ENCODE assay signal across 1 cellular context in genomic region chr22:19998232-19998951, GRCh38.
A peak's percentile ranks its signal among the peaks of the same experiment; 100 is the strongest.
TF ChIP-seq lines count a peak whose summit lies in the region.

No MANE protein-coding gene starts in this region.

TF ChIP-seq in HEK293, 187 proteins besides CTCF, POLR2A, EP300 and RAD21 (continued from another document):
- TF ChIP-seq, protein P1, sequence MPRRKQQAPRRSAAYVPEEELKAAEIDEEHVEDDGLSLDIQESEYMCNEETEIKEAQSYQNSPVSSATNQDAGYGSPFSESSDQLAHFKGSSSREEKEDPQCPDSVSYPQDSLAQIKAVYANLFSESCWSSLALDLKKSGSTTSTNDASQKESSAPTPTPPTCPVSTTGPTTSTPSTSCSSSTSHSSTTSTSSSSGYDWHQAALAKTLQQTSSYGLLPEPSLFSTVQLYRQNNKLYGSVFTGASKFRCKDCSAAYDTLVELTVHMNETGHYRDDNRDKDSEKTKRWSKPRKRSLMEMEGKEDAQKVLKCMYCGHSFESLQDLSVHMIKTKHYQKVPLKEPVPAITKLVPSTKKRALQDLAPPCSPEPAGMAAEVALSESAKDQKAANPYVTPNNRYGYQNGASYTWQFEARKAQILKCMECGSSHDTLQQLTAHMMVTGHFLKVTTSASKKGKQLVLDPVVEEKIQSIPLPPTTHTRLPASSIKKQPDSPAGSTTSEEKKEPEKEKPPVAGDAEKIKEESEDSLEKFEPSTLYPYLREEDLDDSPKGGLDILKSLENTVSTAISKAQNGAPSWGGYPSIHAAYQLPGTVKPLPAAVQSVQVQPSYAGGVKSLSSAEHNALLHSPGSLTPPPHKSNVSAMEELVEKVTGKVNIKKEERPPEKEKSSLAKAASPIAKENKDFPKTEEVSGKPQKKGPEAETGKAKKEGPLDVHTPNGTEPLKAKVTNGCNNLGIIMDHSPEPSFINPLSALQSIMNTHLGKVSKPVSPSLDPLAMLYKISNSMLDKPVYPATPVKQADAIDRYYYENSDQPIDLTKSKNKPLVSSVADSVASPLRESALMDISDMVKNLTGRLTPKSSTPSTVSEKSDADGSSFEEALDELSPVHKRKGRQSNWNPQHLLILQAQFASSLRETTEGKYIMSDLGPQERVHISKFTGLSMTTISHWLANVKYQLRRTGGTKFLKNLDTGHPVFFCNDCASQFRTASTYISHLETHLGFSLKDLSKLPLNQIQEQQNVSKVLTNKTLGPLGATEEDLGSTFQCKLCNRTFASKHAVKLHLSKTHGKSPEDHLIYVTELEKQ (tag by site-specific recombination; IDR thresholded peaks at IDR 0.05; ENCODE audit: borderline replicate concordance) = no peak
- TF ChIP-seq GLIS1 (tag by site-specific recombination; IDR thresholded peaks at IDR 0.05) (peak; percentile 95), ZNF184 (tag by site-specific recombination; IDR thresholded peaks at IDR 0.05) (no peak), ZSCAN18 (tag by site-specific recombination; IDR thresholded peaks at IDR 0.05) (no peak), HOXD13 (CRISPR knock-in tag; IDR thresholded peaks at IDR 0.05; ENCODE audit: borderline replicate concordance) (no peak)
- TF ChIP-seq, protein P2, sequence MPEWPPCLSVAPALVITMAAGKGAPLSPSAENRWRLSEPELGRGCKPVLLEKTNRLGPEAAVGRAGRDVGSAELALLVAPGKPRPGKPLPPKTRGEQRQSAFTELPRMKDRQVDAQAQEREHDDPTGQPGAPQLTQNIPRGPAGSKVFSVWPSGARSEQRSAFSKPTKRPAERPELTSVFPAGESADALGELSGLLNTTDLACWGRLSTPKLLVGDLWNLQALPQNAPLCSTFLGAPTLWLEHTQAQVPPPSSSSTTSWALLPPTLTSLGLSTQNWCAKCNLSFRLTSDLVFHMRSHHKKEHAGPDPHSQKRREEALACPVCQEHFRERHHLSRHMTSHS (tag by site-specific recombination; IDR thresholded peaks at IDR 0.05) = no peak
